Comparison of ENCODE assay signal across 11 cellular contexts in genomic region chr17:351436-351713, GRCh38. TPM values are rescaled to one million over a fixed set of nuclear protein-coding genes. Genes with fewer than 3 reads are reported as not detected.
DNase-seq lines count a peak whose midpoint lies in the region; ATAC-seq, FAIRE-seq and TF ChIP-seq lines count a peak whose summit lies in the region.
"Had no signal": no experiment of that assay in that cellular context is flagged by ENCODE, and none has a peak within 500 bp of the region (broad histone marks: within the 10 kb centered on the region; RNA-seq: fewer than 3 reads in every experiment).

No MANE protein-coding gene starts in this region.

- H3K4me3 Mint-ChIP-seq in activated CD4-positive, alpha-beta T cell treated with anti-CD3 and anti-CD28 coated beads for 36 hours: no peak overlapping the region

- POLR2A ChIA-PET in activated CD4-positive, alpha-beta T cell treated with anti-CD3 and anti-CD28 coated beads for 36 hours (lab: Charles Lee): no interaction called here

- CTCF ChIA-PET in activated CD4-positive, alpha-beta T cell treated with anti-CD3 and anti-CD28 coated beads for 36 hours (lab: Charles Lee): no interaction called here

- no peak overlapping the region for H2AFZ ChIP-seq in keratinocyte (ENCODE audit: control insufficient read depth, low read length)

- no peaks in the 10 kb centered on the region for H3K4me1 Mint-ChIP-seq in activated CD4-positive, alpha-beta T cell treated with anti-CD3 and anti-CD28 coated beads for 36 hours

- ATAC-seq in psoas muscle: no peak
- ATAC-seq in activated CD4-positive, alpha-beta T cell treated with anti-CD3 and anti-CD28 coated beads for 36 hours: no peak

- no peaks in the 10 kb centered on the region for H3K27me3 Mint-ChIP-seq in activated CD4-positive, alpha-beta T cell treated with anti-CD3 and anti-CD28 coated beads for 36 hours

- H3K27me3 ChIP-seq in adrenal gland (no peaks in the 10 kb centered on the region), keratinocyte (ENCODE audit: control insufficient read depth, extremely low read depth, insufficient read depth, low read length) (no peaks in the 10 kb centered on the region), psoas muscle (ENCODE audit: insufficient read depth in 3 of 3, low read length in 2 of 3) (no peaks in the 10 kb centered on the region)

- H3K36me3 ChIP-seq in adrenal gland (replicated peaks in 1 of 2): no peaks in the 10 kb centered on the region
- no peaks in the 10 kb centered on the region for H3K36me3 ChIP-seq in keratinocyte (ENCODE audit: control insufficient read depth in 2 of 2, extremely low read depth in 1 of 2, insufficient read depth in 2 of 2, low read length in 2 of 2)
- H3K36me3 ChIP-seq in psoas muscle (ENCODE audit: insufficient read depth in 1 of 2, low read depth in 1 of 2): no peaks in the 10 kb centered on the region

- H3K9me3 Mint-ChIP-seq in activated CD4-positive, alpha-beta T cell treated with anti-CD3 and anti-CD28 coated beads for 36 hours (ENCODE audit: low read depth): peaks cover under 1% of the 10 kb centered on the region

- no peaks in the 10 kb centered on the region for H4K20me1 ChIP-seq in keratinocyte (ENCODE audit: control insufficient read depth, extremely low read depth, insufficient read depth, low read length)

- dilution Hi-C loops in keratinocyte (cut with MboI; ENCODE audit: extremely low pct_ligation_motif_present, low sequenced_read_pairs): no loop called here

- no peak for TF ChIP-seq POLR2A in adrenal gland (IDR thresholded peaks at IDR 0.05)

- FAIRE-seq in keratinocyte (lab: Jason Lieb, UNC): peak; percentile 48

- H3K4me2 ChIP-seq in keratinocyte (ENCODE audit: control insufficient read depth, extremely low read depth, insufficient read depth, low read depth, low read length): peak overlapping the region; percentile 1

- no peak overlapping the region for H3K27ac Mint-ChIP-seq in activated CD4-positive, alpha-beta T cell treated with anti-CD3 and anti-CD28 coated beads for 36 hours

- H3K9me1 ChIP-seq in keratinocyte (ENCODE audit: control insufficient read depth, extremely low read depth, insufficient read depth, low read length): peaks cover 2% of the 10 kb centered on the region

- H3K9ac ChIP-seq in keratinocyte (ENCODE audit: control insufficient read depth, extremely low read depth, insufficient read depth, low read length): no peak overlapping the region

- 78 to 87% (median 79%) methylated on average over 6 of the region's 6 CpGs for WGBS in adrenal gland, 4 donors
- WGBS in psoas muscle, 3 donors: 77 to 80% (median 79%) methylated on average over 6 of the region's 6 CpGs

- H3K27ac ChIP-seq in adrenal gland: peak overlapping the region; percentile 41 to 93 (median 72)
- no peak overlapping the region for H3K27ac ChIP-seq in keratinocyte (ENCODE audit: control insufficient read depth, insufficient read depth, low read length)
- peak overlapping the region; percentile 72 for H3K27ac ChIP-seq in psoas muscle

- H3K4me1 ChIP-seq in adrenal gland (replicated peaks in 1 of 2) (peaks cover 37 to 68% of the 10 kb centered on the region in 2 donors), keratinocyte (ENCODE audit: control insufficient read depth, extremely low read depth, insufficient read depth, low read length) (peaks cover 43% of the 10 kb centered on the region), psoas muscle (peaks cover 13% of the 10 kb centered on the region)

- no peak for TF ChIP-seq CTCF in adrenal gland (IDR thresholded peaks at IDR 0.05)
- TF ChIP-seq CTCF in keratinocyte (optimal IDR thresholded peaks at IDR 0.05 in 1 of 3, IDR thresholded peaks at IDR 0.05 in 1 of 3, conservative IDR thresholded peaks at IDR 0.05 in 1 of 3; ENCODE audit: extremely low read depth in 1 of 3, insufficient read depth in 2 of 3, low read length in 3 of 3): no peak
- TF ChIP-seq CTCF in psoas muscle (IDR thresholded peaks at IDR 0.05): no peak

- no peaks in the 10 kb centered on the region for H3K9me3 ChIP-seq in adrenal gland (replicated peaks in 1 of 3)
- no peaks in the 10 kb centered on the region for H3K9me3 ChIP-seq in keratinocyte (ENCODE audit: control insufficient read depth, low read depth, low read length)
- H3K9me3 ChIP-seq in psoas muscle: no peaks in the 10 kb centered on the region

- DNase-seq in COLO668 (lab: John Stamatoyannopoulos, UW; ENCODE audit: unreplicated experiment) (peak; percentile 8), adrenal gland (no peak), keratinocyte (ENCODE audit: low read depth, low spot score) (peak; percentile 58), psoas muscle (no peak), OCI-M1 (lab: John Stamatoyannopoulos, UW) (no peak), NCI-H2196 treated with DMSO at 0.1 percent for 48 hours (lab: John Stamatoyannopoulos, UW; ENCODE audit: unreplicated experiment) (no peak), NCI-H748 (lab: John Stamatoyannopoulos, UW; ENCODE audit: unreplicated experiment) (no peak)
- DNase-seq in activated CD4-positive, alpha-beta T cell treated with anti-CD3 and anti-CD28 coated beads for 36 hours: no peak
- DNase-seq: activated CD4-positive, alpha-beta T cell treated with anti-CD3 and anti-CD28 coated beads for 4 hours; NCI-H1417 treated with DMSO at 0.1 percent for 48 hours; NCI-H774 had no signal

- peaks cover under 1% of the 10 kb centered on the region for H3K36me3 Mint-ChIP-seq in activated CD4-positive, alpha-beta T cell treated with anti-CD3 and anti-CD28 coated beads for 36 hours (ENCODE audit: low read depth)

- intact Hi-C loops in adrenal gland (cut with DNase I): no loop called here
- intact Hi-C loops in psoas muscle (cut with DNase I): no loop called here
- intact Hi-C loops in activated CD4-positive, alpha-beta T cell treated with anti-CD3 and anti-CD28 coated beads for 36 hours (cut with DNase I, micrococcal nuclease): no loop called here

- H3K4me3 ChIP-seq in adrenal gland: no peak overlapping the region
- no peak overlapping the region for H3K4me3 ChIP-seq in keratinocyte (ENCODE audit: control insufficient read depth in 2 of 3, extremely low read depth in 1 of 3, insufficient read depth in 2 of 3, low read depth in 1 of 3, low read length in 3 of 3)
- no peak overlapping the region for H3K4me3 ChIP-seq in psoas muscle

- no peaks in the 10 kb centered on the region for H3K79me2 ChIP-seq in keratinocyte (ENCODE audit: control insufficient read depth, insufficient read depth, low read length)

RNA-seq across cellular contexts. Expression of gene RPH3AL, which starts 1.2 kb away (rescaled TPM):
- 10 to 100 TPM; 23.5 to 79.2 (median 40.7) TPM for total RNA-seq in adrenal gland
- 10 to 100 TPM in 1 of 3 donors, 1 to 10 TPM in 2; 7.7 to 19.9 (median 9.3) TPM for polyA plus RNA-seq in adrenal gland
- 0.31 to 1.2 TPM (median 0.94 TPM) in 3 replicates for polyA plus RNA-seq in keratinocyte
- not detected for polyA plus RNA-seq in keratinocyte (2011; ENCODE audit: low read depth)
- polyA plus RNA-seq in keratinocyte (2011; cell fraction: cytosol; rRNA removed): 0.22 and 0.70 TPM in 2 replicates
- polyA plus RNA-seq in keratinocyte (2011; cell fraction: nucleus; rRNA removed): 0.69 and 0.77 TPM in 2 replicates
- polyA plus RNA-seq in keratinocyte (2012; ENCODE audit: low replicate concordance): 0.24 and 0.64 TPM in 2 replicates
- polyA minus RNA-seq in keratinocyte: 0.38 to 0.63 TPM in 2 of 3 replicates, not detected in the other
- polyA minus RNA-seq in keratinocyte (2011; cell fraction: cytosol; rRNA and poly(A)+ RNA removed): not detected
- polyA minus RNA-seq in keratinocyte (2011; cell fraction: nucleus; rRNA and poly(A)+ RNA removed): 0.84 and 1.4 TPM in 2 replicates
- total RNA-seq in psoas muscle: 10 to 100 TPM in 1 of 4 donors, 1 to 10 TPM in 3; 5.7 to 18.5 (median 9.8) TPM
- 10 to 100 TPM in 1 of 3 donors, 1 to 10 TPM in 2; 3.7 to 11.8 (median 6.3) TPM for polyA plus RNA-seq in psoas muscle
- 1 to 10 TPM; 1.4 to 2.0 TPM for total RNA-seq in activated CD4-positive, alpha-beta T cell treated with anti-CD3 and anti-CD28 coated beads for 36 hours

Comparison
In these comparisons a context has a peak if more than half of its experiments do, and no peak if none do; other contexts are left out.
1. DNase-seq: peak in COLO668 (single experiment) and keratinocyte (single experiment); none in adrenal gland (0 of 7), psoas muscle (0 of 2), OCI-M1 (single experiment), NCI-H2196 treated with DMSO at 0.1 percent for 48 hours (single experiment), activated CD4-positive, alpha-beta T cell treated with anti-CD3 and anti-CD28 coated beads for 36 hours (single experiment) and NCI-H748 (single experiment).